12 cellular contexts compared by ENCODE assay signal in the genomic region with DNA sequence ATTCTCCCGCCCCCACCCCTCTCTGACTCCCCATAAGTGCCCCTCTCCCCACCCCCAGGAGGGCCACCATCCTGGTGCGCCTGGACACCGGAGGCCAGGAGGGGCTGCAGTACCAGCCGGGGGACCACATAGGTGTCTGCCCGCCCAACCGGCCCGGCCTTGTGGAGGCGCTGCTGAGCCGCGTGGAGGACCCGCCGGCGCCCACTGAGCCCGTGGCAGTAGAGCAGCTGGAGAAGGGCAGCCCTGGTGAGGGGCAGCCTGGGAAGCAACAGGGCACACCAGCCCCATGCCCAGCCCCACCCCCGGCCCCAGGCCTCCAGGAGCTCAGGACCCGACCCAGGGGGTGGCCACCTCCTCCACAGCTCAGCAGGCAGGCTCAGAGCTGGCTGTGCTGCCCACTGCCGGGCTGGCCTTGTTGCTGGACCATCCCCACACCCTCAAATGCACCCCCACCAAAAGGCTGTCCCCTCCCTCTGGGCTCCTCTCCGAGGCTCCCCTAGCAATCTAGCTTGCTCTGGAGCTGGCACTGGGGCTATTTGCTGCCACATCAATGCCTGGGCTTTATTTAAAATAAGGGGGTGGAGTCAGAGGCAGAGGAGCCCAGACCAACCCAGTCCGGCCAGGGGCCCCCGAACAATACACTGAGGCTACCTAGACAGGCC. TPM values are rescaled to one million over a fixed set of nuclear protein-coding genes. Genes with fewer than 3 reads are reported as not detected.
DNase-seq lines count a peak whose midpoint lies in the region; ATAC-seq and TF ChIP-seq lines count a peak whose summit lies in the region.
"Had no signal": no experiment of that assay in that cellular context is flagged by ENCODE, and none has a peak within 500 bp of the region (broad histone marks: within the 10 kb centered on the region; RNA-seq: fewer than 3 reads in every experiment).

No MANE protein-coding gene starts in this region.

- WGBS in suprapubic skin, result 40% methylated on average over 2 of the region's 20 CpGs

- no peak overlapping the region for H3K27ac Mint-ChIP-seq in CD4-positive, alpha-beta T cell
- peak overlapping the region; percentile 98 for H3K27ac Mint-ChIP-seq in T-helper 17 cell

- no peak overlapping the region for H3K4me3 Mint-ChIP-seq in CD4-positive, alpha-beta T cell
- peak overlapping the region; percentile 86 for H3K4me3 Mint-ChIP-seq in T-helper 17 cell

- no peak for TF ChIP-seq EP300 in suprapubic skin (IDR thresholded peaks at IDR 0.05)

- H3K4me3 ChIP-seq in lower lobe of right lung, result no peak overlapping the region
- no peak overlapping the region for H3K4me3 ChIP-seq in suprapubic skin
- H3K4me3 ChIP-seq: psoas muscle, SJCRH30 had no signal

- intact Hi-C loops in CD4-positive, alpha-beta T cell (cut with DNase I, micrococcal nuclease), result loop anchor here (2.0 to 10.0 kb wide), 4 partner anchors 32 to 925 kb away; a partner anchor contains a TSS
- intact Hi-C loops in lower lobe of right lung (cut with DNase I), result no loop called here

- CTCF ChIA-PET in CD4-positive, alpha-beta T cell (lab: Charles Lee), result interaction anchor here (1.1 to 2.2 kb wide), 7 partner anchors 9 to 111 kb away, joined by 4 to 9 read pairs (median 7); a partner anchor contains a TSS

- H3K4me1 ChIP-seq in ES-I3 (ENCODE audit: insufficient read depth, low read length) (peaks cover 27% of the 10 kb centered on the region), lower lobe of right lung (peaks cover 64% of the 10 kb centered on the region), suprapubic skin (peaks cover 38% of the 10 kb centered on the region)
- H3K4me1 ChIP-seq: psoas muscle, SJCRH30 had no signal

- H3K9me3 Mint-ChIP-seq in CD4-positive, alpha-beta T cell, result no peaks in the 10 kb centered on the region

- no peaks in the 10 kb centered on the region for H3K36me3 ChIP-seq in ES-I3 (ENCODE audit: insufficient read depth, low read length)
- no peaks in the 10 kb centered on the region for H3K36me3 ChIP-seq in lower lobe of right lung
- H3K36me3 ChIP-seq in suprapubic skin, result no peaks in the 10 kb centered on the region
- H3K36me3 ChIP-seq: SJCRH30, transverse colon had no signal

- POLR2A ChIA-PET in CD4-positive, alpha-beta T cell (lab: Charles Lee), result interaction anchor here (1.7 to 8.5 kb wide), 6 partner anchors 9 to 36 kb away, joined by 7 to 77 read pairs (median 12); a partner anchor contains a TSS

- H3K9ac ChIP-seq in ES-I3 (ENCODE audit: low read depth, low read length), result peak overlapping the region; percentile 49; the same call in 1 of the 2 replicates

- TF ChIP-seq POLR2A in suprapubic skin (IDR thresholded peaks at IDR 0.05), result no peak

- no peaks in the 10 kb centered on the region for H3K27me3 ChIP-seq in CD4-positive, alpha-beta T cell (ENCODE audit: control insufficient read depth, insufficient read depth, low read length)
- H3K27me3 ChIP-seq in lower lobe of right lung (ENCODE audit: low read depth) (peaks cover 13% of the 10 kb centered on the region), suprapubic skin (peaks cover 33% of the 10 kb centered on the region)
- H3K27me3 ChIP-seq: transverse colon had no signal

- TF ChIP-seq CTCF in CD4-positive, alpha-beta T cell (IDR thresholded peaks at IDR 0.05), result no peak
- TF ChIP-seq CTCF in lower lobe of right lung (IDR thresholded peaks at IDR 0.05) (no peak), suprapubic skin (IDR thresholded peaks at IDR 0.05) (no peak)

- peaks cover 78% of the 10 kb centered on the region for H3K4me1 Mint-ChIP-seq in CD4-positive, alpha-beta T cell (ENCODE audit: low read depth)
- peaks cover 55% of the 10 kb centered on the region for H3K4me1 Mint-ChIP-seq in T-helper 17 cell

- ATAC-seq in CD4-positive, alpha-beta T cell (ENCODE audit: poor library complexity), result no peak
- ATAC-seq in T-helper 17 cell (no peak), lower lobe of right lung (no peak), HG03469 (IDR thresholded peaks at IDR 0.05; ENCODE audit: unreplicated experiment) (no peak)

- peaks cover 8% of the 10 kb centered on the region for H3K36me3 Mint-ChIP-seq in CD4-positive, alpha-beta T cell (ENCODE audit: low read depth)
- no peaks in the 10 kb centered on the region for H3K36me3 Mint-ChIP-seq in T-helper 17 cell (ENCODE audit: low read depth)

- no peaks in the 10 kb centered on the region for H3K27me3 Mint-ChIP-seq in CD4-positive, alpha-beta T cell
- no peaks in the 10 kb centered on the region for H3K27me3 Mint-ChIP-seq in T-helper 17 cell

- H3K9me3 ChIP-seq in CD4-positive, alpha-beta T cell (ENCODE audit: control insufficient read depth, low read length), result no peaks in the 10 kb centered on the region
- H3K9me3 ChIP-seq in ES-I3 (ENCODE audit: control insufficient read depth, insufficient read depth, low read length) (no peaks in the 10 kb centered on the region), T-helper 17 cell (ENCODE audit: control insufficient read depth, low read length, poor library complexity, severe bottlenecking) (no peaks in the 10 kb centered on the region), lower lobe of right lung (no peaks in the 10 kb centered on the region), suprapubic skin (no peaks in the 10 kb centered on the region)
- H3K9me3 ChIP-seq: psoas muscle, SJCRH30, transverse colon had no signal

- H3K27ac ChIP-seq in CD4-positive, alpha-beta T cell (ENCODE audit: low read depth, low read length), result peak overlapping the region; percentile 34
- H3K27ac ChIP-seq in lower lobe of right lung (peak overlapping the region; percentile 62), suprapubic skin (no peak overlapping the region)
- H3K27ac ChIP-seq: psoas muscle, SJCRH30, VCaP had no signal

- DNase-seq in CD4-positive, alpha-beta T cell, result no peak
- no peak for DNase-seq in T-helper 17 cell
- no peak for DNase-seq in lower lobe of right lung
- DNase-seq in suprapubic skin (ENCODE audit: low spot score in 2 of 2), result no peak
- no peak for DNase-seq in SW 1271 (lab: John Stamatoyannopoulos, UW)
- DNase-seq: NCI-H1092, SJCRH30 had no signal

RNA-seq across cellular contexts. Expression of a gene that starts 14.8 kb away (rescaled TPM):
- 10 to 100 TPM; 16.8 to 17.1 TPM for total RNA-seq in CD4-positive, alpha-beta T cell
- 10 to 100 TPM in 1 of 2 donors, 1 to 10 TPM in 1; 5.3 to 12.2 TPM for total RNA-seq in T-helper 17 cell
- 0.38 TPM for total RNA-seq in lower lobe of right lung
- total RNA-seq in suprapubic skin, result 100 to 1,000 TPM in 2 of 4 donors, 10 to 100 TPM in 2; 27.0 to 195 (median 122) TPM
- total RNA-seq: psoas muscle had no signal

RNA-seq across cellular contexts. Expression of a gene that starts 18.7 kb away (rescaled TPM):
- 1 to 10 TPM; 3.9 to 7.1 TPM for total RNA-seq in CD4-positive, alpha-beta T cell
- total RNA-seq in T-helper 17 cell (1 to 10 TPM; 9.4 to 9.6 TPM), lower lobe of right lung (15.1 TPM), suprapubic skin (10 to 100 TPM in 1 of 4 donors, 1 to 10 TPM in 3; 2.6 to 10.9 (median 6.8) TPM)

RNA-seq across cellular contexts. Expression of a gene that starts 18.8 kb away (rescaled TPM):
- 10 to 100 TPM; 57.0 to 62.2 TPM for total RNA-seq in CD4-positive, alpha-beta T cell
- total RNA-seq in T-helper 17 cell (10 to 100 TPM; 47.7 to 60.1 TPM), lower lobe of right lung (42.4 TPM), suprapubic skin (10 to 100 TPM; 29.5 to 42.3 (median 31.9) TPM)

RNA-seq across cellular contexts. Expression of a gene that starts 31.4 kb away (rescaled TPM):
- total RNA-seq in CD4-positive, alpha-beta T cell, result 1 to 10 TPM; 1.9 to 2.3 TPM
- total RNA-seq in T-helper 17 cell (1 to 10 TPM; 2.2 to 5.6 TPM), lower lobe of right lung (2.4 TPM), suprapubic skin (under 1 TPM in 1 of 4 donors, not detected in 3; 0.70 TPM)

RNA-seq across cellular contexts. Expression of a gene that starts 38.9 kb away (rescaled TPM):
- 10 to 100 TPM; 13.8 to 15.2 TPM for total RNA-seq in CD4-positive, alpha-beta T cell
- 1 to 10 TPM; 6.7 to 9.1 TPM for total RNA-seq in T-helper 17 cell
- total RNA-seq in lower lobe of right lung, result 3.7 TPM
- 1 to 10 TPM; 2.6 to 8.7 (median 4.1) TPM for total RNA-seq in suprapubic skin
